Comparison of ENCODE assay signal across 8 cellular contexts in the genomic region with DNA sequence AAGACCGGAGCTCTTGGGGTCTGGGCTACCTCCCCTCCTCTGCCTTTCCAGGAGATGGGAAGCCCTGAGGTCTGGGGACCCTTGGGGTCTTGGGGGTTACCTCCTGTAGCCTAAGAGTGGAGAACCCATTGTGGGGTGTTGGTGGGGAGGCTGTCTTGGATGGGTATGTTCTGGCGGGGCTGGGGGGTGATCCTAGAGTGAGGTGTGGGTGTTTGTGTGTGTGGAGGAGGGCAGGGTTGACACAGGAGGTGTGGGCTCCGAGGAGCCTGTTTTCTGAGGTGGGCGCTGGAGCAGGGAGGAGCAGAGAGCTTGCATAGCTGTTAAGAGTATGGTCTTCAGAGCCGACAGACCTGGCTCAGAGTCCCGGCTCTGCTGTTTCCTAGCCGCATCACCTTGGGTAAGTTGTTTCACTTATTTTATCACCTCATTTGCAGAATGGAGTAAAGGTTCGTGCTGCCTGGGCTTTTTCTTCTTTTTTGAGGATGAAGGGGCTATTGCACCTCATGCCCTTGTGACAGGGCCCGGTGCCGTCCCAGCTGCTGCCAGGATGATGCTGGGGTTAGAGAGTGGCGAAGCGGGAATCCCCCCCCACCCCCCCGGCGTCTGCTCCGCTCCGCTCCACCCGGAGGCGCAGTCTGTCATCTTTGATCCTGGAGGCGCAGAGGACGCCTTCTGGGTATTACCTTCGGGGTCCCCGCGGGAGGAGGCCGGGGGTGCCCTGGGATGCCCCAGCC. TPM values are rescaled to one million over a fixed set of nuclear protein-coding genes. Genes with fewer than 3 reads are reported as not detected.
DNase-seq lines count a peak whose midpoint lies in the region; ATAC-seq and TF ChIP-seq lines count a peak whose summit lies in the region.

No MANE protein-coding gene starts in this region.

- peak overlapping the region; percentile 71 for H3K4me3 Mint-ChIP-seq in activated naive CD4-positive, alpha-beta T cell treated with anti-CD3 and anti-CD28 coated beads for 36 hours
- peak overlapping the region; percentile 64 for H3K4me3 Mint-ChIP-seq in activated T-helper 2 cell treated with anti-CD3 and anti-CD28 coated beads, Interferon-gamma antibody, Interleukin-2, Interleukin-4, amounts not matched to agents 10 μg/mL and 5 μg/mL and 100 μg/mL, durations not matched to agents 14 hours and 24 hours and 36 hours (ENCODE audit: low read depth)

- WGBS in liver: 18% methylated on average over 24 of the region's 24 CpGs

- no peak overlapping the region for H3K9ac ChIP-seq in liver (ENCODE audit: low read depth in 1 of 2, low read length in 2 of 2)

- peaks cover 7% of the 10 kb centered on the region for H3K36me3 Mint-ChIP-seq in activated naive CD4-positive, alpha-beta T cell treated with anti-CD3 and anti-CD28 coated beads for 36 hours (ENCODE audit: low read depth)
- peaks cover 17% of the 10 kb centered on the region for H3K36me3 Mint-ChIP-seq in activated T-helper 2 cell treated with anti-CD3 and anti-CD28 coated beads, Interferon-gamma antibody, Interleukin-2, Interleukin-4, amounts not matched to agents 10 μg/mL and 5 μg/mL and 100 μg/mL, durations not matched to agents 14 hours and 24 hours and 36 hours (ENCODE audit: low read depth)

- H3K36me3 ChIP-seq in liver (ENCODE audit: control insufficient read depth in 4 of 4, insufficient read depth in 3 of 4, low read depth in 1 of 4, low read length in 3 of 4) (peaks cover 0 to 2% (median 0%) of the 10 kb centered on the region in 4 donors), upper lobe of right lung (no peaks in the 10 kb centered on the region)

- no peak for TF ChIP-seq RAD21 in liver (IDR thresholded peaks at IDR 0.05)

- H3K4me3 ChIP-seq in liver (ENCODE audit: low read depth in 1 of 3, low read length in 3 of 3): peak overlapping the region in 2 of 3 donors; percentile 3 to 59
- peak overlapping the region; percentile 66 for H3K4me3 ChIP-seq in upper lobe of right lung

- ATAC-seq in HG02981 (IDR thresholded peaks at IDR 0.05; ENCODE audit: unreplicated experiment): peak; percentile 41
- no peak for ATAC-seq in upper lobe of right lung

- no peaks in the 10 kb centered on the region for H3K27me3 ChIP-seq in liver (ENCODE audit: control insufficient read depth in 4 of 4, insufficient read depth in 4 of 4, low read length in 3 of 4)
- no peaks in the 10 kb centered on the region for H3K27me3 ChIP-seq in upper lobe of right lung

- TF ChIP-seq CTCF in liver (IDR thresholded peaks at IDR 0.05; ENCODE audit: low read depth, low read length, missing input control) (no peak), upper lobe of right lung (IDR thresholded peaks at IDR 0.05) (peak; percentile 4)

- DNase-seq in activated naive CD4-positive, alpha-beta T cell treated with anti-CD3 and anti-CD28 coated beads for 36 hours: peak; percentile 84
- DNase-seq in activated naive CD4-positive, alpha-beta T cell treated with anti-CD3 and anti-CD28 coated beads, Interleukin-2, amount 50 U/mL, for 16 hours: no peak
- DNase-seq in activated T-helper 2 cell treated with anti-CD3 and anti-CD28 coated beads, Interferon-gamma antibody, Interleukin-2, Interleukin-4, amounts not matched to agents 10 μg/mL and 5 μg/mL and 100 μg/mL, durations not matched to agents 14 hours and 24 hours and 36 hours (ENCODE audit: low spot score): no peak
- peak; percentile 40 for DNase-seq in upper lobe of right lung
- no peak for DNase-seq in amygdala (lab: John Stamatoyannopoulos, UW)
- DNase-seq in activated CD8-positive, alpha-beta memory T cell treated with anti-CD3 and anti-CD28 coated beads for 24 hours: no peak

- intact Hi-C loops in activated naive CD4-positive, alpha-beta T cell treated with anti-CD3 and anti-CD28 coated beads for 36 hours (cut with micrococcal nuclease): loop anchor here (1.0 to 5.0 kb wide), 12 partner anchors 9 to 265 kb away; a partner anchor contains a TSS
- intact Hi-C loops in activated T-helper 2 cell treated with anti-CD3 and anti-CD28 coated beads, Interferon-gamma antibody, Interleukin-2, Interleukin-4, amounts not matched to agents 10 μg/mL and 5 μg/mL and 100 μg/mL, durations not matched to agents 14 hours and 24 hours and 36 hours (cut with micrococcal nuclease): loop anchor here (2.0 to 5.0 kb wide), 3 partner anchors 15 to 170 kb away; no protein-coding TSS in a partner anchor
- intact Hi-C loops in upper lobe of right lung (cut with DNase I): no loop called here

- H3K4me1 ChIP-seq in liver (ENCODE audit: control insufficient read depth in 4 of 4, insufficient read depth in 4 of 4, low read length in 3 of 4) (peaks cover 7 to 20% (median 13%) of the 10 kb centered on the region in 4 donors), upper lobe of right lung (peaks cover 34% of the 10 kb centered on the region)

- CTCF ChIA-PET in activated naive CD4-positive, alpha-beta T cell treated with anti-CD3 and anti-CD28 coated beads for 36 hours (lab: Charles Lee): interaction anchor here (0.6 to 2.5 kb wide), 11 partner anchors 10 to 178 kb away, joined by 3 to 18 read pairs (median 4); no protein-coding TSS in a partner anchor

- no peaks in the 10 kb centered on the region for H3K9me3 Mint-ChIP-seq in activated naive CD4-positive, alpha-beta T cell treated with anti-CD3 and anti-CD28 coated beads for 36 hours
- H3K9me3 Mint-ChIP-seq in activated T-helper 2 cell treated with anti-CD3 and anti-CD28 coated beads, Interferon-gamma antibody, Interleukin-2, Interleukin-4, amounts not matched to agents 10 μg/mL and 5 μg/mL and 100 μg/mL, durations not matched to agents 14 hours and 24 hours and 36 hours: no peaks in the 10 kb centered on the region

- H3K9me3 ChIP-seq in liver (ENCODE audit: control insufficient read depth in 4 of 4, low read length in 3 of 4) (no peaks in the 10 kb centered on the region), upper lobe of right lung (no peaks in the 10 kb centered on the region)

- H3K27ac ChIP-seq in liver (ENCODE audit: low read depth in 1 of 2, low read length in 2 of 2) (no peak overlapping the region), upper lobe of right lung (no peak overlapping the region)

- H3K4me1 Mint-ChIP-seq in activated naive CD4-positive, alpha-beta T cell treated with anti-CD3 and anti-CD28 coated beads for 36 hours (ENCODE audit: low read depth): peaks cover 85% of the 10 kb centered on the region
- peaks cover 74% of the 10 kb centered on the region for H3K4me1 Mint-ChIP-seq in activated T-helper 2 cell treated with anti-CD3 and anti-CD28 coated beads, Interferon-gamma antibody, Interleukin-2, Interleukin-4, amounts not matched to agents 10 μg/mL and 5 μg/mL and 100 μg/mL, durations not matched to agents 14 hours and 24 hours and 36 hours (ENCODE audit: low read depth)

- H3K27me3 Mint-ChIP-seq in activated naive CD4-positive, alpha-beta T cell treated with anti-CD3 and anti-CD28 coated beads for 36 hours (ENCODE audit: low read depth): no peaks in the 10 kb centered on the region
- no peaks in the 10 kb centered on the region for H3K27me3 Mint-ChIP-seq in activated T-helper 2 cell treated with anti-CD3 and anti-CD28 coated beads, Interferon-gamma antibody, Interleukin-2, Interleukin-4, amounts not matched to agents 10 μg/mL and 5 μg/mL and 100 μg/mL, durations not matched to agents 14 hours and 24 hours and 36 hours (ENCODE audit: low read depth)

- H3K27ac Mint-ChIP-seq in activated naive CD4-positive, alpha-beta T cell treated with anti-CD3 and anti-CD28 coated beads for 36 hours: peak overlapping the region; percentile 86
- H3K27ac Mint-ChIP-seq in activated T-helper 2 cell treated with anti-CD3 and anti-CD28 coated beads, Interferon-gamma antibody, Interleukin-2, Interleukin-4, amounts not matched to agents 10 μg/mL and 5 μg/mL and 100 μg/mL, durations not matched to agents 14 hours and 24 hours and 36 hours: peak overlapping the region; percentile 11

TF ChIP-seq in liver, 16 proteins besides CTCF, POLR2A, EP300 and RAD21 (continues in another document):
- no peak for TF ChIP-seq HNF4G (IDR thresholded peaks at IDR 0.05)
- no peak for TF ChIP-seq SP1 (IDR thresholded peaks at IDR 0.05)
- TF ChIP-seq, protein P1, sequence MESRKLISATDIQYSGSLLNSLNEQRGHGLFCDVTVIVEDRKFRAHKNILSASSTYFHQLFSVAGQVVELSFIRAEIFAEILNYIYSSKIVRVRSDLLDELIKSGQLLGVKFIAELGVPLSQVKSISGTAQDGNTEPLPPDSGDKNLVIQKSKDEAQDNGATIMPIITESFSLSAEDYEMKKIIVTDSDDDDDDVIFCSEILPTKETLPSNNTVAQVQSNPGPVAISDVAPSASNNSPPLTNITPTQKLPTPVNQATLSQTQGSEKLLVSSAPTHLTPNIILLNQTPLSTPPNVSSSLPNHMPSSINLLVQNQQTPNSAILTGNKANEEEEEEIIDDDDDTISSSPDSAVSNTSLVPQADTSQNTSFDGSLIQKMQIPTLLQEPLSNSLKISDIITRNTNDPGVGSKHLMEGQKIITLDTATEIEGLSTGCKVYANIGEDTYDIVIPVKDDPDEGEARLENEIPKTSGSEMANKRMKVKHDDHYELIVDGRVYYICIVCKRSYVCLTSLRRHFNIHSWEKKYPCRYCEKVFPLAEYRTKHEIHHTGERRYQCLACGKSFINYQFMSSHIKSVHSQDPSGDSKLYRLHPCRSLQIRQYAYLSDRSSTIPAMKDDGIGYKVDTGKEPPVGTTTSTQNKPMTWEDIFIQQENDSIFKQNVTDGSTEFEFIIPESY (IDR thresholded peaks at IDR 0.05): no peak
- no peak for TF ChIP-seq EGR1 (IDR thresholded peaks at IDR 0.05; ENCODE audit: low read depth in 2 of 2)
- no peak for TF ChIP-seq JUND (IDR thresholded peaks at IDR 0.05)
- no peak for TF ChIP-seq RXRA (IDR thresholded peaks at IDR 0.05)
- TF ChIP-seq GABPA (IDR thresholded peaks at IDR 0.05 in 1 of 2, conservative IDR thresholded peaks at IDR 0.05 in 1 of 2): no peak
- no peak for TF ChIP-seq FOXA2 (IDR thresholded peaks at IDR 0.05)
- TF ChIP-seq HNF4A (conservative IDR thresholded peaks at IDR 0.05): no peak
- TF ChIP-seq YY1 (IDR thresholded peaks at IDR 0.05): no peak
- no peak for TF ChIP-seq FOXA1 (IDR thresholded peaks at IDR 0.05)
- TF ChIP-seq, protein P2, sequence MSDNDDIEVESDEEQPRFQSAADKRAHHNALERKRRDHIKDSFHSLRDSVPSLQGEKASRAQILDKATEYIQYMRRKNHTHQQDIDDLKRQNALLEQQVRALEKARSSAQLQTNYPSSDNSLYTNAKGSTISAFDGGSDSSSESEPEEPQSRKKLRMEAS (IDR thresholded peaks at IDR 0.05): no peak
- TF ChIP-seq, protein P3, sequence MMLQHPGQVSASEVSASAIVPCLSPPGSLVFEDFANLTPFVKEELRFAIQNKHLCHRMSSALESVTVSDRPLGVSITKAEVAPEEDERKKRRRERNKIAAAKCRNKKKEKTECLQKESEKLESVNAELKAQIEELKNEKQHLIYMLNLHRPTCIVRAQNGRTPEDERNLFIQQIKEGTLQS (IDR thresholded peaks at IDR 0.05): no peak

RNA-seq across cellular contexts. Expression of a gene that starts 17.2 kb away (rescaled TPM):
- 10 to 100 TPM; 14.4 to 15.2 TPM for total RNA-seq in activated naive CD4-positive, alpha-beta T cell treated with anti-CD3 and anti-CD28 coated beads for 36 hours
- total RNA-seq in activated T-helper 2 cell treated with anti-CD3 and anti-CD28 coated beads, Interferon-gamma antibody, Interleukin-2, Interleukin-4, amounts not matched to agents 10 μg/mL and 5 μg/mL and 100 μg/mL, durations not matched to agents 14 hours and 24 hours and 36 hours: 23.5 and 23.6 TPM in 2 replicates
- total RNA-seq in liver (10 to 100 TPM in 1 of 2 donors, 1 to 10 TPM in 1; 5.0 to 16.2 TPM), upper lobe of right lung (19.9 TPM)
- 1 to 10 TPM in 1 of 2 donors, under 1 TPM in 1; 0.89 to 1.5 TPM for polyA plus RNA-seq in liver

Comparison
In these comparisons a context has a peak if more than half of its experiments do, and no peak if none do; other contexts are left out.
1. DNase-seq: peak in activated naive CD4-positive, alpha-beta T cell treated with anti-CD3 and anti-CD28 coated beads for 36 hours (single experiment) and upper lobe of right lung (single experiment); none in activated naive CD4-positive, alpha-beta T cell treated with anti-CD3 and anti-CD28 coated beads, Interleukin-2, amount 50 U/mL, for 16 hours (single experiment), activated T-helper 2 cell treated with anti-CD3 and anti-CD28 coated beads, Interferon-gamma antibody, Interleukin-2, Interleukin-4, amounts not matched to agents 10 μg/mL and 5 μg/mL and 100 μg/mL, durations not matched to agents 14 hours and 24 hours and 36 hours (single experiment), amygdala (0 of 56) and activated CD8-positive, alpha-beta memory T cell treated with anti-CD3 and anti-CD28 coated beads for 24 hours (single experiment).